In the genomic region with DNA sequence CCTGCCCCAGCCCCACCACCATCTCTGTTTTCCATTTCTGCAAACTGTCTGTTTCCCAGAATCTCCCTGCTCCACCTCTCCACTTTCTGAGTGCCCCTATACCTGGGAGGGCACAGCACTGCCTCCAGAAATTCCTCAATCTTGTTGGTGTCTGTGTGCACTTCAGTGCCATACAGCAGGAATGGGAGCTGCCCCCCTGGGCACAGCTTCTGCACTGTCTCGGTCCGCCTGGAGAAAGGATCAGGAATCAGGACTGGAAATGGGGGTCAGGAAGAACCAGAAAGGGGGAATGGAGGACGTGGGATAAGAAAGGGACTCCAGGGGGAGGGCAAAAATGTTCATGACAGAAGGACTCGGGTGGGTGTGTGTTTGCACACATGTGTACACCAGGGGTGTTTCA, we compare ENCODE assay signal across 7 cellular contexts. TPM values are rescaled to one million over a fixed set of nuclear protein-coding genes. Genes with fewer than 3 reads are reported as not detected.
A peak's percentile ranks its signal among the peaks of the same experiment; 100 is the strongest.
DNase-seq lines count a peak whose midpoint lies in the region; ATAC-seq and TF ChIP-seq lines count a peak whose summit lies in the region.
"Had no signal": no experiment of that assay in that cellular context is flagged by ENCODE, and none has a peak within 500 bp of the region (broad histone marks: within the 10 kb centered on the region; RNA-seq: fewer than 3 reads in every experiment).

No MANE protein-coding gene starts in this region.

- no peaks in the 10 kb centered on the region for H3K9me3 ChIP-seq in left ventricle myocardium inferior (replicated peaks)
- H3K9me3 ChIP-seq in upper lobe of left lung, result no peaks in the 10 kb centered on the region

- 69% methylated on average over 4 of the region's 4 CpGs for WGBS in upper lobe of left lung, 2 donors

- TF ChIP-seq EP300 in upper lobe of left lung (IDR thresholded peaks at IDR 0.05), result no peak

- intact Hi-C loops in left ventricle myocardium inferior (cut with micrococcal nuclease) (no loop called here), left ventricle myocardium superior (cut with micrococcal nuclease) (no loop called here)

- H3K27me3 ChIP-seq in left ventricle myocardium inferior (ENCODE audit: low read depth) (no peaks in the 10 kb centered on the region), upper lobe of left lung (no peaks in the 10 kb centered on the region)

- ATAC-seq in left ventricle myocardium superior, result no peak
- no peak for ATAC-seq in upper lobe of left lung (ENCODE audit: low FRiP score in 2 of 2)
- ATAC-seq in GM21447 (IDR thresholded peaks at IDR 0.05; ENCODE audit: unreplicated experiment), result no peak
- no peak for ATAC-seq in GM21381 (IDR thresholded peaks at IDR 0.05; ENCODE audit: unreplicated experiment)

- TF ChIP-seq CTCF in left ventricle myocardium inferior (IDR thresholded peaks at IDR 0.05; ENCODE audit: borderline replicate concordance), result no peak
- TF ChIP-seq CTCF in fibroblast of pulmonary artery (IDR thresholded peaks at IDR 0.05; ENCODE audit: low read length, missing control alignments), result no peak
- no peak for TF ChIP-seq CTCF in upper lobe of left lung (IDR thresholded peaks at IDR 0.05)

- TF ChIP-seq POLR2A in upper lobe of left lung (IDR thresholded peaks at IDR 0.05), result no peak

- DNase-seq in left ventricle myocardium inferior (no peak), left ventricle myocardium superior (no peak), fibroblast of pulmonary artery (ENCODE audit: low read depth) (no peak), upper lobe of left lung (no peak)
- DNase-seq: central memory CD4-positive, alpha-beta T cell had no signal

- peak overlapping the region; percentile 96 for H3K27ac ChIP-seq in left ventricle myocardium inferior (replicated peaks)
- H3K27ac ChIP-seq in upper lobe of left lung, result peak overlapping the region; percentile 90 to 99 (median 98)

- H3K36me3 ChIP-seq in left ventricle myocardium inferior (peaks cover 36% of the 10 kb centered on the region), upper lobe of left lung (peaks cover 20 to 40% (median 38%) of the 10 kb centered on the region in 4 donors)

- peaks cover 96% of the 10 kb centered on the region for H3K4me1 ChIP-seq in left ventricle myocardium inferior
- H3K4me1 ChIP-seq in upper lobe of left lung, result peaks cover 52 to 80% (median 64%) of the 10 kb centered on the region in 4 donors

- H3K4me3 ChIP-seq in left ventricle myocardium inferior, result peak overlapping the region; percentile 83
- H3K4me3 ChIP-seq in fibroblast of pulmonary artery (replicated peaks; ENCODE audit: low read depth, low read length), result peak overlapping the region; percentile 83
- peak overlapping the region in 2 of 4 donors; percentile 74 to 93 for H3K4me3 ChIP-seq in upper lobe of left lung

RNA-seq across cellular contexts. Expression of a gene that starts 2.6 kb away (rescaled TPM):
- total RNA-seq in left ventricle myocardium inferior (78.0 TPM), left ventricle myocardium superior (77.4 TPM), upper lobe of left lung (100 to 1,000 TPM; 138 to 497 (median 277) TPM)

RNA-seq across cellular contexts. Expression of a gene that starts 4.6 kb away (rescaled TPM):
- total RNA-seq in left ventricle myocardium inferior (36.1 TPM), left ventricle myocardium superior (27.6 TPM), upper lobe of left lung (100 to 1,000 TPM in 2 of 6 donors, 10 to 100 TPM in 4; 46.6 to 157 (median 83.7) TPM)

RNA-seq across cellular contexts. Expression of a gene that starts 6.1 kb away (rescaled TPM):
- 1.3 TPM for total RNA-seq in left ventricle myocardium inferior
- 1.3 TPM for total RNA-seq in left ventricle myocardium superior
- total RNA-seq in upper lobe of left lung, result 10 to 100 TPM in 4 of 6 donors, 1 to 10 TPM in 2; 7.3 to 52.4 (median 13.1) TPM

RNA-seq across cellular contexts. Expression of a gene that starts 10.6 kb away (rescaled TPM):
- 0.19 TPM for total RNA-seq in left ventricle myocardium inferior
- total RNA-seq in left ventricle myocardium superior, result 0.52 TPM
- 1 to 10 TPM in 3 of 6 donors, under 1 TPM in 2, not detected in 1; 0.30 to 4.1 (median 1.2) TPM for total RNA-seq in upper lobe of left lung

RNA-seq across cellular contexts. Expression of a gene that starts 12.2 kb away (rescaled TPM):
- total RNA-seq in left ventricle myocardium inferior, result not detected
- total RNA-seq in left ventricle myocardium superior, result not detected
- total RNA-seq in upper lobe of left lung, result under 1 TPM in 1 of 6 donors, not detected in 5; 0.23 TPM
